Comparison of ENCODE assay signal across 18 cellular contexts in genomic region chr16:57082664-57083063, GRCh38. TPM values are rescaled to one million over a fixed set of nuclear protein-coding genes. Genes with fewer than 3 reads are reported as not detected.
DNase-seq lines count a peak whose midpoint lies in the region; ATAC-seq, FAIRE-seq and TF ChIP-seq lines count a peak whose summit lies in the region.
"Had no signal": no experiment of that assay in that cellular context is flagged by ENCODE, and none has a peak within 500 bp of the region (broad histone marks: within the 10 kb centered on the region; RNA-seq: fewer than 3 reads in every experiment).

No MANE protein-coding gene starts in this region.

- peaks cover 0 to 6% (median 0%) of the 10 kb centered on the region in 11 donors for H3K9me3 Mint-ChIP-seq in naive thymus-derived CD4-positive, alpha-beta T cell
- no peaks in the 10 kb centered on the region for H3K9me3 Mint-ChIP-seq in stimulated activated naive B cell treated with anti-CD40 and anti-IgM and Interleukin-4, amounts not matched to agents 10 μg/mL and 1 μg/mL and 100 μg/mL, for 72 hours
- H3K9me3 Mint-ChIP-seq: IgD-negative memory B cell had no signal

- TF ChIP-seq EP300 in HepG2 (IDR thresholded peaks at IDR 0.05; ENCODE audit: low read depth in 2 of 2, low read length in 2 of 2) (no peak), HepG2 (CRISPR knock-in tag; IDR thresholded peaks at IDR 0.05; ENCODE audit: borderline replicate concordance) (no peak), GM12878 (IDR thresholded peaks at IDR 0.05; ENCODE audit: borderline replicate concordance in 1 of 2, control insufficient read depth in 1 of 2, low read depth in 2 of 2, low read length in 2 of 2) (no peak)

- H3K4me3 Mint-ChIP-seq in naive thymus-derived CD4-positive, alpha-beta T cell = no peak overlapping the region
- H3K4me3 Mint-ChIP-seq in stimulated activated naive B cell treated with anti-CD40 and anti-IgM and Interleukin-4, amounts not matched to agents 10 μg/mL and 1 μg/mL and 100 μg/mL, for 72 hours = no peak overlapping the region
- H3K4me3 Mint-ChIP-seq: B cell, IgD-negative memory B cell had no signal

- no peaks in the 10 kb centered on the region for H3K9me3 ChIP-seq in HepG2 (ENCODE audit: low read length)
- H3K9me3 ChIP-seq in right lobe of liver = no peaks in the 10 kb centered on the region
- no peaks in the 10 kb centered on the region for H3K9me3 ChIP-seq in GM12878 (replicated peaks; ENCODE audit: control insufficient read depth, insufficient read depth, low read length)
- no peaks in the 10 kb centered on the region for H3K9me3 ChIP-seq in naive thymus-derived CD4-positive, alpha-beta T cell (ENCODE audit: control insufficient read depth in 2 of 3, low read length in 3 of 3)
- H3K9me3 ChIP-seq: BLaER1 treated with 17β-estradiol and CSF1 and Interleukin-3, amounts not matched to agents 10 nM and 100 nM had no signal

- DNase-seq in HepG2 (ENCODE audit: low spot score) (no peak), right lobe of liver (no peak), GM12878 (ENCODE audit: low read depth, low spot score) (no peak), SW 1271 (lab: John Stamatoyannopoulos, UW) (no peak)
- DNase-seq in naive thymus-derived CD4-positive, alpha-beta T cell = no peak
- DNase-seq in stimulated activated naive B cell treated with anti-CD40 and anti-IgM and Interleukin-4, amounts not matched to agents 10 μg/mL and 1 μg/mL and 100 μg/mL, for 72 hours = no peak
- DNase-seq in stimulated activated CD4-positive, alpha-beta T cell treated with anti-CD3 and anti-CD28 coated beads, Interleukin-4, amount 100 ng/mL, for 24 hours = no peak
- DNase-seq: DMS153, DMS79, GDM1, GM23248, HCEC 1CT, KBM-7 had no signal

- no peak for TF ChIP-seq POLR2A in HepG2 (IDR thresholded peaks at IDR 0.05; ENCODE audit: insufficient read depth in 1 of 2, low read depth in 2 of 2, low read length in 2 of 2)
- TF ChIP-seq POLR2A in right lobe of liver (IDR thresholded peaks at IDR 0.05) = no peak
- TF ChIP-seq POLR2A in GM12878 (IDR thresholded peaks at IDR 0.05; ENCODE audit: low read depth, low read length) = 0 out of 2 replicates have a peak, but pooled peaks have one; percentile 24

- no peaks in the 10 kb centered on the region for H4K20me1 ChIP-seq in HepG2 (ENCODE audit: insufficient read depth, low read length)
- no peaks in the 10 kb centered on the region for H4K20me1 ChIP-seq in GM12878 (ENCODE audit: control insufficient read depth, insufficient read depth)

- ATAC-seq in HepG2 = no peak
- no peak for ATAC-seq in right lobe of liver
- no peak for ATAC-seq in GM12878
- ATAC-seq in naive thymus-derived CD4-positive, alpha-beta T cell = no peak
- no peak for ATAC-seq in stimulated activated naive B cell treated with anti-CD40 and anti-IgM and Interleukin-4, amounts not matched to agents 10 μg/mL and 1 μg/mL and 100 μg/mL, for 72 hours (replicated peaks)
- no peak for ATAC-seq in GM19463 (IDR thresholded peaks at IDR 0.05; ENCODE audit: unreplicated experiment)

- WGBS in HepG2 (ENCODE audit: low lambda C conversion rate) = 65% methylated on average over 6 of the region's 6 CpGs
- WGBS in right lobe of liver (ENCODE audit: insufficient coverage, low coverage, low lambda C conversion rate, missing lambda C conversion rate) = no CpG with 5 or more reads among the region's 6 CpGs
- WGBS in GM12878 (ENCODE audit: insufficient coverage, insufficient replicate concordance, low lambda C conversion rate, missing lambda C conversion rate) = 78% methylated on average over 6 of the region's 6 CpGs

- RAD21 ChIA-PET in GM12878 (lab: Charles Lee; ENCODE audit: unreplicated experiment) = interaction anchor here (0.6 to 1.3 kb wide), 2 partner anchors 119 to 219 kb away, joined by 3 read pairs; no protein-coding TSS in a partner anchor

- in situ Hi-C loops in HepG2 (cut with HindIII; ENCODE audit: extremely low pct_ligation_motif_present, low pct_unique_long_range_greater_than_20kb) = loop anchor here (10.0 kb wide), 1 partner anchor 212 kb away; no protein-coding TSS in a partner anchor
- in situ Hi-C loops in GM12878 (cut with MboI) = no loop called here

- no peak for FAIRE-seq in HepG2 (lab: Jason Lieb, UNC)
- no peak for FAIRE-seq in GM12878 (lab: Jason Lieb, UNC)
- FAIRE-seq: H54 had no signal

- peak overlapping the region in 5 of 9 donors; percentile 44 to 97 (median 77) for H3K27ac Mint-ChIP-seq in naive thymus-derived CD4-positive, alpha-beta T cell
- peak overlapping the region; percentile 69 for H3K27ac Mint-ChIP-seq in stimulated activated naive B cell treated with anti-CD40 and anti-IgM and Interleukin-4, amounts not matched to agents 10 μg/mL and 1 μg/mL and 100 μg/mL, for 72 hours

- H3K27me3 Mint-ChIP-seq in naive thymus-derived CD4-positive, alpha-beta T cell = no peaks in the 10 kb centered on the region
- no peaks in the 10 kb centered on the region for H3K27me3 Mint-ChIP-seq in stimulated activated naive B cell treated with anti-CD40 and anti-IgM and Interleukin-4, amounts not matched to agents 10 μg/mL and 1 μg/mL and 100 μg/mL, for 72 hours
- H3K27me3 Mint-ChIP-seq: B cell, IgD-negative memory B cell had no signal

- H3K27ac ChIP-seq in HepG2 (ENCODE audit: extremely low read length, insufficient read depth, low read length) (no peak overlapping the region), right lobe of liver (no peak overlapping the region), GM12878 (ENCODE audit: control insufficient read depth, insufficient read depth) (no peak overlapping the region)
- peak overlapping the region; percentile 72 for H3K27ac ChIP-seq in naive thymus-derived CD4-positive, alpha-beta T cell (ENCODE audit: low read depth, low read length)
- H3K27ac ChIP-seq: BLaER1 treated with 17β-estradiol and CSF1 and Interleukin-3, amounts not matched to agents 10 nM and 100 nM; GM23248 had no signal

- H3K9ac ChIP-seq in HepG2 (ENCODE audit: insufficient read depth, low read depth, low read length) (no peak overlapping the region), GM12878 (ENCODE audit: control insufficient read depth, insufficient read depth, low read length) (no peak overlapping the region)
- H3K9ac ChIP-seq: GM23248 had no signal

- SMC1A ChIA-PET in GM12878 (lab: Charles Lee; ENCODE audit: uncharacterized antibody, unreplicated experiment) = interaction anchor here (1.0 to 2.2 kb wide), 5 partner anchors 25 to 118 kb away, joined by 3 to 8 read pairs (median 6); no protein-coding TSS in a partner anchor

- CTCF ChIA-PET in HepG2 (lab: Yijun Ruan, JAX; ENCODE audit: low intra/inter-chr PET ratio, low total read pairs) (no interaction called here), GM12878 (lab: Yijun Ruan, JAX) (interaction anchor here (0.7 to 6.0 kb wide), 13 partner anchors 13 to 438 kb away, joined by 3 to 40 read pairs (median 3); no protein-coding TSS in a partner anchor)
- CTCF ChIA-PET in naive thymus-derived CD4-positive, alpha-beta T cell (lab: Charles Lee) = interaction anchor here (0.6 to 3.5 kb wide), 8 partner anchors 11 to 119 kb away, joined by 3 to 36 read pairs (median 3); partner anchors contain the start of genes NLRC5, PSME3IP1 and RSPRY1

- H3K4me3 ChIP-seq in HepG2 (replicated peaks in 1 of 3; ENCODE audit: insufficient read depth in 1 of 3, low read depth in 2 of 3, low read length in 3 of 3) (no peak overlapping the region), right lobe of liver (no peak overlapping the region), GM12878 (no peak overlapping the region)
- H3K4me3 ChIP-seq in naive thymus-derived CD4-positive, alpha-beta T cell (ENCODE audit: low read length) = no peak overlapping the region
- H3K4me3 ChIP-seq: BLaER1 treated with 17β-estradiol and CSF1 and Interleukin-3, amounts not matched to agents 10 nM and 100 nM; GM23248 had no signal

- no peak for TF ChIP-seq RAD21 in HepG2 (CRISPR knock-in tag; IDR thresholded peaks at IDR 0.05)
- TF ChIP-seq RAD21 in GM12878 (IDR thresholded peaks at IDR 0.05; ENCODE audit: insufficient read depth, low read depth, low read length) = no peak

- H3K4me1 ChIP-seq in HepG2 (ENCODE audit: insufficient read depth, low read length) (peaks cover 15% of the 10 kb centered on the region), right lobe of liver (peaks cover 0 to 9% (median 2%) of the 10 kb centered on the region in 4 donors), GM12878 (ENCODE audit: control insufficient read depth, insufficient read depth, low read length) (no peaks in the 10 kb centered on the region)
- peaks cover 11% of the 10 kb centered on the region in 2 donors for H3K4me1 ChIP-seq in naive thymus-derived CD4-positive, alpha-beta T cell (ENCODE audit: control insufficient read depth in 2 of 2, insufficient read depth in 2 of 2, low read length in 2 of 2)

- H2AFZ ChIP-seq in HepG2 (ENCODE audit: low read length) (no peak overlapping the region), GM12878 (ENCODE audit: control insufficient read depth, low read depth, low read length) (no peak overlapping the region)
- H2AFZ ChIP-seq: GM23248 had no signal

- H3K4me2 ChIP-seq in HepG2 (ENCODE audit: low read depth, low read length) (no peak overlapping the region), GM12878 (ENCODE audit: control insufficient read depth, insufficient read depth) (no peak overlapping the region)
- H3K4me2 ChIP-seq: BLaER1 treated with 17β-estradiol and CSF1 and Interleukin-3, amounts not matched to agents 10 nM and 100 nM had no signal

- H3K4me1 Mint-ChIP-seq in naive thymus-derived CD4-positive, alpha-beta T cell = peaks cover 6 to 16% (median 14%) of the 10 kb centered on the region in 7 donors
- peaks cover 11 to 22% of the 10 kb centered on the region in 2 donors for H3K4me1 Mint-ChIP-seq in stimulated activated naive B cell treated with anti-CD40 and anti-IgM and Interleukin-4, amounts not matched to agents 10 μg/mL and 1 μg/mL and 100 μg/mL, for 72 hours

- no TSS peak for BruUV-seq in HepG2 (replicated peaks; lab: Mats Ljungman, UMichigan)
- BruUV-seq in GM12878 (replicated peaks; lab: Mats Ljungman, UMichigan) = no TSS peak

- POLR2A ChIA-PET in HepG2 (lab: Yijun Ruan, JAX) = no interaction called here
- POLR2A ChIA-PET in GM12878 (lab: Charles Lee) = no interaction called here
- POLR2A ChIA-PET in naive thymus-derived CD4-positive, alpha-beta T cell (lab: Charles Lee) = interaction anchor here (1.0 to 2.2 kb wide), 3 partner anchors 68 to 104 kb away, joined by 4 to 8 read pairs (median 6); partner anchors contain the start of genes PSME3IP1 and RSPRY1

- peaks cover 0 to 14% (median 3%) of the 10 kb centered on the region in 5 donors for H3K36me3 Mint-ChIP-seq in naive thymus-derived CD4-positive, alpha-beta T cell
- H3K36me3 Mint-ChIP-seq in stimulated activated naive B cell treated with anti-CD40 and anti-IgM and Interleukin-4, amounts not matched to agents 10 μg/mL and 1 μg/mL and 100 μg/mL, for 72 hours = peaks cover 29 to 33% of the 10 kb centered on the region in 2 donors

- TF ChIP-seq CTCF in HepG2 (CRISPR knock-in tag; IDR thresholded peaks at IDR 0.05) (no peak), right lobe of liver (IDR thresholded peaks at IDR 0.05) (no peak), GM12878 (IDR thresholded peaks at IDR 0.05 in 2 of 3, conservative IDR thresholded peaks at IDR 0.05 in 1 of 3; ENCODE audit: control insufficient read depth in 2 of 3, extremely low read depth in 1 of 3, insufficient read depth in 1 of 3, low read depth in 3 of 3, low read length in 3 of 3) (no peak)

- H3K36me3 ChIP-seq in HepG2 (replicated peaks in 1 of 2; ENCODE audit: control insufficient read depth in 1 of 2, insufficient read depth in 2 of 2, low read length in 2 of 2) (no peaks in the 10 kb centered on the region), right lobe of liver (no peaks in the 10 kb centered on the region), GM12878 (ENCODE audit: control insufficient read depth in 2 of 2, insufficient read depth in 2 of 2, low read length in 1 of 2) (peaks cover 0 to 3% of the 10 kb centered on the region in 2 experiments; a peak in 3 of 4 replicates)
- H3K36me3 ChIP-seq in naive thymus-derived CD4-positive, alpha-beta T cell (ENCODE audit: control insufficient read depth in 2 of 3, insufficient read depth in 3 of 3, low read length in 3 of 3) = peaks cover 16 to 58% (median 17%) of the 10 kb centered on the region in 3 experiments

- intact Hi-C loops in HepG2 (cut with micrococcal nuclease; ENCODE audit: unreplicated experiment) (loop anchor here (5.0 to 10.0 kb wide), 2 partner anchors 200 to 332 kb away; partner anchors contain the start of gene PLLP), right lobe of liver (cut with DNase I) (loop anchor here in 1 of 2 donors (10.0 kb wide), 2 partner anchors 82 to 212 kb away; no protein-coding TSS in a partner anchor), GM12878 (cut with micrococcal nuclease; ENCODE audit: unreplicated experiment) (no loop called here)
- intact Hi-C loops in naive thymus-derived CD4-positive, alpha-beta T cell (cut with micrococcal nuclease) = loop anchor here (5.0 to 10.0 kb wide), 4 partner anchors 40 to 335 kb away; partner anchors contain the start of gene PLLP (in 1 of the 2)

- peaks cover 3 to 36% of the 10 kb centered on the region in 2 experiments for H3K27me3 ChIP-seq in HepG2 (ENCODE audit: control insufficient read depth in 1 of 2, insufficient read depth in 2 of 2, low read length in 2 of 2)
- H3K27me3 ChIP-seq in right lobe of liver = no peaks in the 10 kb centered on the region
- no peaks in the 10 kb centered on the region for H3K27me3 ChIP-seq in GM12878 (replicated peaks in 1 of 2; ENCODE audit: control insufficient read depth in 2 of 2, insufficient read depth in 2 of 2, low read length in 1 of 2)
- no peaks in the 10 kb centered on the region for H3K27me3 ChIP-seq in naive thymus-derived CD4-positive, alpha-beta T cell (ENCODE audit: control insufficient read depth in 2 of 2, insufficient read depth in 2 of 2, low read length in 2 of 2)
- H3K27me3 ChIP-seq: BLaER1 treated with 17β-estradiol and CSF1 and Interleukin-3, amounts not matched to agents 10 nM and 100 nM had no signal

- H3K79me2 ChIP-seq in HepG2 (ENCODE audit: insufficient read depth, low read length) = no peaks in the 10 kb centered on the region
- no peaks in the 10 kb centered on the region for H3K79me2 ChIP-seq in GM12878 (ENCODE audit: control insufficient read depth, insufficient read depth, low read length)

RNA-seq across cellular contexts. Expression of gene CPNE2, which starts 9.7 kb away (rescaled TPM):
- total RNA-seq in HepG2 (2016; rRNA removed; fragmentation: Illumina TruSeq; extraction: Trizol) (8.0 and 10.6 TPM in 2 replicates), right lobe of liver (10 to 100 TPM in 3 of 6 experiments, 1 to 10 TPM in 3; 4.0 to 10.9 (median 9.7) TPM), GM12878 (2014; rRNA removed) (13.6 and 14.5 TPM in 2 replicates), GM12878 (2014; rRNA removed; fragmentation: Illumina TruSeq; extraction: Trizol) (9.8 and 10.5 TPM in 2 replicates), GM12878 (2021) (13.7 and 14.5 TPM in 2 replicates)
- 10.8 and 13.6 TPM in 2 replicates for total RNA-seq in HepG2 (2016; cell fraction: cytosol; rRNA removed; fragmentation: Illumina TruSeq; extraction: Trizol; ENCODE audit: low read depth)
- 8.2 and 9.0 TPM in 2 replicates for total RNA-seq in HepG2 (2016; cell fraction: insoluble cytoplasmic fraction; rRNA removed; fragmentation: Illumina TruSeq; extraction: Trizol)
- 20.7 and 21.8 TPM in 2 replicates for total RNA-seq in HepG2 (2016; cell fraction: membrane; rRNA removed; fragmentation: Illumina TruSeq; extraction: Trizol)
- total RNA-seq in HepG2 (2016; cell fraction: nucleus; rRNA removed; fragmentation: Illumina TruSeq; extraction: Trizol) = 5.8 and 6.8 TPM in 2 replicates
- polyA plus RNA-seq in HepG2 (2011; rRNA removed) (23.3 and 33.2 TPM in 2 replicates), GM12878 (2011; rRNA removed) (3.4 and 7.7 TPM in 2 replicates), GM12878 (2014; fragmentation: Illumina TruSeq; extraction: Trizol) (16.9 and 18.5 TPM in 2 replicates), GM12878 (2014; fragmentation: Nextera tagmentation; extraction: Ambion mirVana) (1 to 10 TPM; 4.8 to 5.6 TPM), GM12878 (2014; rRNA removed) (22.1 and 23.5 TPM in 2 replicates), GM12878 (2016; fragmentation: Nextera tagmentation; extraction: Ambion mirVana) (10 to 100 TPM in 1 of 2 experiments, 1 to 10 TPM in 1; 3.1 to 10.0 TPM)
- polyA plus RNA-seq in HepG2 (2011; cell fraction: cytosol; rRNA removed) = 24.9 and 25.8 TPM in 2 replicates
- polyA plus RNA-seq in HepG2 (2011; cell fraction: nucleus; rRNA removed) = 13.9 and 16.9 TPM in 2 replicates
- polyA plus RNA-seq in HepG2 (2012) = 6.6 and 13.1 TPM in 2 replicates
- 21.1 and 23.1 TPM in 2 replicates for polyA plus RNA-seq in HepG2 (2016; cell fraction: cytosol; fragmentation: Illumina TruSeq; extraction: Trizol; ENCODE audit: low read depth)
- polyA plus RNA-seq in HepG2 (2016; cell fraction: insoluble cytoplasmic fraction; fragmentation: Illumina TruSeq; extraction: Trizol; ENCODE audit: low read depth) = 12.5 and 15.2 TPM in 2 replicates
- polyA plus RNA-seq in HepG2 (2016; cell fraction: membrane; fragmentation: Illumina TruSeq; extraction: Trizol; ENCODE audit: low read depth) = 35.9 and 37.0 TPM in 2 replicates
- polyA plus RNA-seq in HepG2 (2016; cell fraction: nucleus; fragmentation: Illumina TruSeq; extraction: Trizol; ENCODE audit: insufficient read depth, low read depth) = 13.9 and 15.0 TPM in 2 replicates
- polyA minus RNA-seq in HepG2 (2011; rRNA and poly(A)+ RNA removed; ENCODE audit: low replicate concordance) = 37.9 and 50.4 TPM in 2 replicates
- 6.5 and 10.1 TPM in 2 replicates for polyA minus RNA-seq in HepG2 (2011; cell fraction: cytosol; rRNA and poly(A)+ RNA removed)
- 6.3 and 10.9 TPM in 2 replicates for polyA minus RNA-seq in HepG2 (2011; cell fraction: nucleus; rRNA and poly(A)+ RNA removed)
- total RNA-seq in GM12878 (2013; cell fraction: nucleolus; rRNA removed) = 7.8 and 9.0 TPM in 2 replicates
- 5.7 TPM for polyA plus RNA-seq in GM12878 (2011; ENCODE audit: low read depth)
- polyA plus RNA-seq in GM12878 (2011; cell fraction: cytosol; rRNA removed) = 8.4 and 10.6 TPM in 2 replicates
- polyA plus RNA-seq in GM12878 (2011; cell fraction: nucleus; rRNA removed) = 4.7 and 6.0 TPM in 2 replicates
- 7.1 and 12.0 TPM in 2 replicates for polyA plus RNA-seq in GM12878 (2012)
- polyA minus RNA-seq in GM12878 (2011; rRNA and poly(A)+ RNA removed) = 5.6 and 8.1 TPM in 2 replicates
- polyA minus RNA-seq in GM12878 (2011; cell fraction: cytosol; rRNA and poly(A)+ RNA removed) = 2.5 and 2.8 TPM in 2 replicates
- polyA minus RNA-seq in GM12878 (2011; cell fraction: nucleus; rRNA and poly(A)+ RNA removed) = 2.1 and 5.5 TPM in 2 replicates
- 10 to 100 TPM in 1 of 5 experiments, 1 to 10 TPM in 4; 1.1 to 11.7 (median 3.5) TPM for total RNA-seq in naive thymus-derived CD4-positive, alpha-beta T cell
- polyA plus RNA-seq in naive thymus-derived CD4-positive, alpha-beta T cell = 10 to 100 TPM in 1 of 2 donors, 1 to 10 TPM in 1; 6.8 to 12.6 TPM

Comparison
In these comparisons a context has a peak if more than half of its experiments do, and no peak if none do; other contexts are left out.
1. Of the 75 proteins assayed by ChIP-seq in both HepG2 and GM12878: peak only in HepG2: none; only in GM12878: BCL3, POLR2A and POLR2AphosphoS5; in both: none; in neither: 71; mixed calls (peak in some experiments, not most) for 1.